11 cellular contexts compared by ENCODE assay signal in the genomic region with DNA sequence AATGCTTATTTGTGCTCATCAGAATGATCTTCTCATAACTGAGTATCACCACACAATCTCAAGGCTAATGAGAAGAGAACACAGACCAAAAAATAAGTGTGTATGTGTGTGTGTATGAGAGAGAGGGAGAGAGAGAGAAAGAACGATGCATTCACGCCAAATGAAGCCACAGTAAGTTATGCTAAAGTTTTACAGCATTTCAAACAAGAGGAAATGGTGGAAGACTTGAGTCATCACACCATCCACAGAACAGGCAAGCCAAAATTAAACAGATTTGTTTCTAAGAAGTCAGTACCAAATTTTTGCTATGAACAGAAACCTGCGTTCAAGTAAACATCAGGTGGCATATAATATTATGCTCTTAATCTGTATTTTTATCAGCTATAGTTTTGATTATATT.
DNase-seq lines count a peak whose midpoint lies in the region; ATAC-seq, FAIRE-seq and TF ChIP-seq lines count a peak whose summit lies in the region.
"Had no signal": no experiment of that assay in that cellular context is flagged by ENCODE, and none has a peak within 500 bp of the region (broad histone marks: within the 10 kb centered on the region; RNA-seq: fewer than 3 reads in every experiment).

No MANE protein-coding gene starts in this region.

- H3K4me3 Mint-ChIP-seq in activated CD4-positive, alpha-beta T cell treated with anti-CD3 and anti-CD28 coated beads, Interleukin-2, amount 10 ng/mL, durations not matched to agents 24 days and 14 days: peak overlapping the region; percentile 76

- no peaks in the 10 kb centered on the region for H3K27me3 Mint-ChIP-seq in activated CD4-positive, alpha-beta T cell treated with anti-CD3 and anti-CD28 coated beads, Interleukin-2, amount 10 ng/mL, durations not matched to agents 24 days and 14 days

- H3K27me3 ChIP-seq in SK-N-SH (ENCODE audit: insufficient read depth): no peaks in the 10 kb centered on the region
- H3K27me3 ChIP-seq in skeletal muscle satellite cell (ENCODE audit: control insufficient read depth, insufficient read depth, low read length): no peaks in the 10 kb centered on the region
- H3K27me3 ChIP-seq in pancreas: no peaks in the 10 kb centered on the region
- no peaks in the 10 kb centered on the region for H3K27me3 ChIP-seq in aorta (ENCODE audit: control insufficient read depth in 1 of 2, insufficient read depth in 2 of 2, low read length in 1 of 2)
- no peaks in the 10 kb centered on the region for H3K27me3 ChIP-seq in colonic mucosa
- H3K27me3 ChIP-seq: ascending aorta had no signal

- CTCF ChIA-PET in SK-N-SH (lab: Yijun Ruan, JAX): interaction anchor here (2.7 kb wide), 1 partner anchor 100 kb away, joined by 7 read pairs; no protein-coding TSS in a partner anchor

- H3K36me3 ChIP-seq in SK-N-SH (replicated peaks in 1 of 2; ENCODE audit: control insufficient read depth in 1 of 2, insufficient read depth in 2 of 2, low read length in 1 of 2) (no peaks in the 10 kb centered on the region), skeletal muscle satellite cell (ENCODE audit: insufficient read depth, low read length) (no peaks in the 10 kb centered on the region), pancreas (no peaks in the 10 kb centered on the region), aorta (ENCODE audit: control insufficient read depth in 1 of 2, insufficient read depth in 2 of 2, low read length in 1 of 2) (no peaks in the 10 kb centered on the region), colonic mucosa (no peaks in the 10 kb centered on the region)
- H3K36me3 ChIP-seq: ascending aorta had no signal

- FAIRE-seq in pancreas (lab: Jason Lieb, UNC): no peak

- peaks cover 100% of the 10 kb centered on the region for H3K79me2 ChIP-seq in SK-N-SH (ENCODE audit: insufficient read depth)

- peaks cover 53% of the 10 kb centered on the region for H3K4me1 Mint-ChIP-seq in activated CD4-positive, alpha-beta T cell treated with anti-CD3 and anti-CD28 coated beads, Interleukin-2, amount 10 ng/mL, durations not matched to agents 24 days and 14 days

- TF ChIP-seq CTCF in SK-N-SH (IDR thresholded peaks at IDR 0.05): no peak
- TF ChIP-seq CTCF in choroid plexus epithelial cell (conservative IDR thresholded peaks at IDR 0.05; ENCODE audit: low read depth, low read length): no peak
- no peak for TF ChIP-seq CTCF in pancreas (IDR thresholded peaks at IDR 0.05)
- no peak for TF ChIP-seq CTCF in colonic mucosa (IDR thresholded peaks at IDR 0.05)

- peak; percentile 73 for DNase-seq in activated CD4-positive, alpha-beta T cell treated with anti-CD3 and anti-CD28 coated beads, Interleukin-2, amount 10 ng/mL, durations not matched to agents 24 days and 14 days
- DNase-seq in activated CD4-positive, alpha-beta T cell treated with anti-CD3 and anti-CD28 coated beads, Interleukin-2, amount 50 U/mL, for 4 hours: no peak
- DNase-seq in SK-N-SH (no peak), choroid plexus epithelial cell (ENCODE audit: low read depth) (peak; percentile 81), pancreas (no peak), aorta (no peak), colonic mucosa (no peak)
- DNase-seq: GOT3, NCI-H1436 had no signal

- peaks cover 97% of the 10 kb centered on the region for H4K20me1 ChIP-seq in SK-N-SH (ENCODE audit: insufficient read depth)

- H3K27ac Mint-ChIP-seq in activated CD4-positive, alpha-beta T cell treated with anti-CD3 and anti-CD28 coated beads, Interleukin-2, amount 10 ng/mL, durations not matched to agents 24 days and 14 days: peak overlapping the region; percentile 98

- H3K27ac ChIP-seq in SK-N-SH (ENCODE audit: low read depth in 2 of 2, low read length in 1 of 2) (peak overlapping the region in 1 of 2 experiments; percentile 81; a peak in 2 of 4 replicates), pancreas (no peak overlapping the region), aorta (ENCODE audit: low read depth in 1 of 2, low read length in 2 of 2) (no peak overlapping the region), colonic mucosa (no peak overlapping the region)

- peak overlapping the region; percentile 47; the same call in 1 of the 2 replicates for H3K4me2 ChIP-seq in SK-N-SH
- peak overlapping the region; percentile 62 for H3K4me2 ChIP-seq in skeletal muscle satellite cell (ENCODE audit: low read length)

- no peak overlapping the region for H2AFZ ChIP-seq in SK-N-SH (ENCODE audit: low read depth)

- POLR2A ChIA-PET in SK-N-SH (lab: Yijun Ruan, JAX): no interaction called here

- peaks cover 17 to 64% of the 10 kb centered on the region in 2 experiments for H3K4me1 ChIP-seq in SK-N-SH (ENCODE audit: control insufficient read depth in 1 of 2, insufficient read depth in 2 of 2, low read depth in 1 of 2, low read length in 1 of 2)
- H3K4me1 ChIP-seq in skeletal muscle satellite cell (ENCODE audit: control insufficient read depth, insufficient read depth, low read length): peaks cover 80% of the 10 kb centered on the region
- peaks cover 10 to 24% (median 23%) of the 10 kb centered on the region in 3 donors for H3K4me1 ChIP-seq in pancreas
- H3K4me1 ChIP-seq in aorta (ENCODE audit: control insufficient read depth in 1 of 2, insufficient read depth in 2 of 2, low read length in 2 of 2): peaks cover 4 to 7% of the 10 kb centered on the region in 2 donors
- H3K4me1 ChIP-seq in colonic mucosa: peaks cover 8% of the 10 kb centered on the region

- no peak for TF ChIP-seq RAD21 in SK-N-SH (IDR thresholded peaks at IDR 0.05; ENCODE audit: low read length)

- no peaks in the 10 kb centered on the region for H3K9me2 ChIP-seq in SK-N-SH

- no peak for TF ChIP-seq EP300 in SK-N-SH (IDR thresholded peaks at IDR 0.05; ENCODE audit: borderline replicate concordance in 1 of 2, low read depth in 1 of 2, low read length in 1 of 2)

- no peaks in the 10 kb centered on the region for H3K9me3 Mint-ChIP-seq in activated CD4-positive, alpha-beta T cell treated with anti-CD3 and anti-CD28 coated beads, Interleukin-2, amount 10 ng/mL, durations not matched to agents 24 days and 14 days

- H3K36me3 Mint-ChIP-seq in activated CD4-positive, alpha-beta T cell treated with anti-CD3 and anti-CD28 coated beads, Interleukin-2, amount 10 ng/mL, durations not matched to agents 24 days and 14 days (ENCODE audit: low read depth): peaks cover 1% of the 10 kb centered on the region

- no peak overlapping the region for H3K4me3 ChIP-seq in SK-N-SH (ENCODE audit: low read depth in 2 of 2, low read length in 1 of 2)
- no peak overlapping the region for H3K4me3 ChIP-seq in choroid plexus epithelial cell (ENCODE audit: low read depth, low read length)
- H3K4me3 ChIP-seq in skeletal muscle satellite cell (ENCODE audit: low read length): peak overlapping the region; percentile 34
- H3K4me3 ChIP-seq in pancreas: no peak overlapping the region
- no peak overlapping the region for H3K4me3 ChIP-seq in aorta (ENCODE audit: low read length in 2 of 2)
- H3K4me3 ChIP-seq in colonic mucosa: no peak overlapping the region
- H3K4me3 ChIP-seq: ascending aorta had no signal

- intact Hi-C loops in activated CD4-positive, alpha-beta T cell treated with anti-CD3 and anti-CD28 coated beads, Interleukin-2, amount 10 ng/mL, durations not matched to agents 24 days and 14 days (cut with micrococcal nuclease): loop anchor here (1.0 to 5.0 kb wide), 4 partner anchors 34 to 423 kb away; a partner anchor contains a TSS
- intact Hi-C loops in pancreas (cut with DNase I): no loop called here
- intact Hi-C loops in aorta (cut with DNase I): no loop called here
- intact Hi-C loops in colonic mucosa (cut with DNase I): no loop called here

- H3K9me3 ChIP-seq in SK-N-SH: no peaks in the 10 kb centered on the region
- no peaks in the 10 kb centered on the region for H3K9me3 ChIP-seq in skeletal muscle satellite cell (replicated peaks; ENCODE audit: low read length)
- no peaks in the 10 kb centered on the region for H3K9me3 ChIP-seq in pancreas
- H3K9me3 ChIP-seq in aorta (ENCODE audit: control insufficient read depth, low read length): no peaks in the 10 kb centered on the region
- no peaks in the 10 kb centered on the region for H3K9me3 ChIP-seq in colonic mucosa
- H3K9me3 ChIP-seq: ascending aorta had no signal

- peaks cover 42% of the 10 kb centered on the region for H3F3A ChIP-seq in SK-N-SH (replicated peaks; ENCODE audit: insufficient read depth)

- H3K9ac ChIP-seq in SK-N-SH: peak overlapping the region; percentile 6; the same call in 1 of the 2 replicates
- no peak overlapping the region for H3K9ac ChIP-seq in skeletal muscle satellite cell (ENCODE audit: low read depth, low read length)
- H3K9ac ChIP-seq in colonic mucosa (ENCODE audit: low read depth in 2 of 2, low read length in 2 of 2): no peak overlapping the region

- WGBS in SK-N-SH (ENCODE audit: low lambda C conversion rate): 75% methylated on average over 3 of the region's 3 CpGs
- 85% methylated on average over 3 of the region's 3 CpGs for WGBS in pancreas, 2 donors
- 27 to 46% methylated on average over 3 of the region's 3 CpGs for WGBS in aorta, 2 donors

- ATAC-seq in pancreas (no peak), aorta (ENCODE audit: low FRiP score) (no peak)

TF ChIP-seq in SK-N-SH, 30 proteins besides CTCF, POLR2A, EP300 and RAD21 (continues in another document):
- TF ChIP-seq NFIC (IDR thresholded peaks at IDR 0.05; ENCODE audit: borderline replicate concordance) (no peak), MXI1 (IDR thresholded peaks at IDR 0.05; ENCODE audit: low read depth, low read length) (no peak), TAF1 (IDR thresholded peaks at IDR 0.05; ENCODE audit: borderline replicate concordance, low read depth, low read length) (no peak)
- TF ChIP-seq, protein P1, sequence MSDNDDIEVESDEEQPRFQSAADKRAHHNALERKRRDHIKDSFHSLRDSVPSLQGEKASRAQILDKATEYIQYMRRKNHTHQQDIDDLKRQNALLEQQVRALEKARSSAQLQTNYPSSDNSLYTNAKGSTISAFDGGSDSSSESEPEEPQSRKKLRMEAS (IDR thresholded peaks at IDR 0.05; ENCODE audit: low read depth): no peak
- TF ChIP-seq, protein P2, sequence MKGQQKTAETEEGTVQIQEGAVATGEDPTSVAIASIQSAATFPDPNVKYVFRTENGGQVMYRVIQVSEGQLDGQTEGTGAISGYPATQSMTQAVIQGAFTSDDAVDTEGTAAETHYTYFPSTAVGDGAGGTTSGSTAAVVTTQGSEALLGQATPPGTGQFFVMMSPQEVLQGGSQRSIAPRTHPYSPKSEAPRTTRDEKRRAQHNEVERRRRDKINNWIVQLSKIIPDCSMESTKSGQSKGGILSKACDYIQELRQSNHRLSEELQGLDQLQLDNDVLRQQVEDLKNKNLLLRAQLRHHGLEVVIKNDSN (IDR thresholded peaks at IDR 0.05; ENCODE audit: borderline replicate concordance, low read depth): no peak

Comparison
In these comparisons a context has a peak if more than half of its experiments do, and no peak if none do; other contexts are left out.
1. DNase-seq: peak in activated CD4-positive, alpha-beta T cell treated with anti-CD3 and anti-CD28 coated beads, Interleukin-2, amount 10 ng/mL, durations not matched to agents 24 days and 14 days (single experiment) and choroid plexus epithelial cell (single experiment); none in activated CD4-positive, alpha-beta T cell treated with anti-CD3 and anti-CD28 coated beads, Interleukin-2, amount 50 U/mL, for 4 hours (0 of 2), SK-N-SH (single experiment), pancreas (0 of 6), aorta (0 of 2) and colonic mucosa (single experiment).